ENCODE assay signal across 2 cellular contexts in the genomic region with DNA sequence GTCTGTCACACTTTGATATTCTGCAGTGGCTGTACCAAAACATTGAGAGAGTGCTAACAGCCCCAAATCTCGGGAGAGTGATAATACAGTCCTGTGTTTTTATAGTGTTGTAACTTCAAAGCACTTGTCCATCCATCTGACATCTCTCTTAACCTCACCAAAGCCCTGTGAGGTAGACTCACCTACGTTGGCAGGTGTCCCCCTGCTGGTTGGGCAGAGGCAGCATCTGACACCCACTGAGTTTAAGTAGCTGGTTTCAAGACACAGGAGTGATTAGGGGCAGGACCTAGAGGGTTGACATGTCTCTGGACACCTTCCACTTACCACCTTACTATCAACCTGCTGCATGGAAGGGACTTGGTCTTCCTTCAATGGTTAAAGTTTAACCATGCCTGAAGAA.
A peak's percentile ranks its signal among the peaks of the same experiment; 100 is the strongest.
TF ChIP-seq lines count a peak whose summit lies in the region.

No MANE protein-coding gene starts in this region.

TF ChIP-seq in IMR-90, 13 proteins besides CTCF, POLR2A, EP300 and RAD21:
- TF ChIP-seq FOS (IDR thresholded peaks at IDR 0.05; ENCODE audit: low read depth, low read length): no peak
- TF ChIP-seq BHLHE40 (IDR thresholded peaks at IDR 0.05; ENCODE audit: low read depth, low read length): no peak
- no peak for TF ChIP-seq MAFK (IDR thresholded peaks at IDR 0.05; ENCODE audit: low read depth, low read length)
- TF ChIP-seq CEBPB (IDR thresholded peaks at IDR 0.05; ENCODE audit: low read depth, low read length): no peak
- no peak for TF ChIP-seq MXI1 (IDR thresholded peaks at IDR 0.05; ENCODE audit: borderline replicate concordance, low read depth, low read length)
- TF ChIP-seq MAZ (IDR thresholded peaks at IDR 0.05; ENCODE audit: borderline replicate concordance, low read depth, low read length): no peak
- TF ChIP-seq SMC3 (IDR thresholded peaks at IDR 0.05; ENCODE audit: low read depth, low read length): no peak
- TF ChIP-seq RCOR1 (IDR thresholded peaks at IDR 0.05; ENCODE audit: insufficient replicate concordance, low read length): no peak
- TF ChIP-seq, protein P1, sequence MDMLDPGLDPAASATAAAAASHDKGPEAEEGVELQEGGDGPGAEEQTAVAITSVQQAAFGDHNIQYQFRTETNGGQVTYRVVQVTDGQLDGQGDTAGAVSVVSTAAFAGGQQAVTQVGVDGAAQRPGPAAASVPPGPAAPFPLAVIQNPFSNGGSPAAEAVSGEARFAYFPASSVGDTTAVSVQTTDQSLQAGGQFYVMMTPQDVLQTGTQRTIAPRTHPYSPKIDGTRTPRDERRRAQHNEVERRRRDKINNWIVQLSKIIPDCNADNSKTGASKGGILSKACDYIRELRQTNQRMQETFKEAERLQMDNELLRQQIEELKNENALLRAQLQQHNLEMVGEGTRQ (IDR thresholded peaks at IDR 0.05; ENCODE audit: low read depth, low read length): no peak
- TF ChIP-seq CHD1 (IDR thresholded peaks at IDR 0.05; ENCODE audit: low read depth, low read length): no peak
- TF ChIP-seq, protein P2, sequence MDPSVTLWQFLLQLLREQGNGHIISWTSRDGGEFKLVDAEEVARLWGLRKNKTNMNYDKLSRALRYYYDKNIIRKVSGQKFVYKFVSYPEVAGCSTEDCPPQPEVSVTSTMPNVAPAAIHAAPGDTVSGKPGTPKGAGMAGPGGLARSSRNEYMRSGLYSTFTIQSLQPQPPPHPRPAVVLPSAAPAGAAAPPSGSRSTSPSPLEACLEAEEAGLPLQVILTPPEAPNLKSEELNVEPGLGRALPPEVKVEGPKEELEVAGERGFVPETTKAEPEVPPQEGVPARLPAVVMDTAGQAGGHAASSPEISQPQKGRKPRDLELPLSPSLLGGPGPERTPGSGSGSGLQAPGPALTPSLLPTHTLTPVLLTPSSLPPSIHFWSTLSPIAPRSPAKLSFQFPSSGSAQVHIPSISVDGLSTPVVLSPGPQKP (IDR thresholded peaks at IDR 0.05; ENCODE audit: borderline replicate concordance, low read depth, low read length): no peak
- no peak for TF ChIP-seq NFE2L2 (IDR thresholded peaks at IDR 0.05; ENCODE audit: low read depth, low read length)
- TF ChIP-seq RFX5 (IDR thresholded peaks at IDR 0.05; ENCODE audit: low read depth, low read length): no peak

TF ChIP-seq in GM12878, 131 proteins besides CTCF, POLR2A, EP300 and RAD21:
- TF ChIP-seq SMC3 (IDR thresholded peaks at IDR 0.05; ENCODE audit: borderline replicate concordance, low read length) (peak; percentile 18; the same call in 1 of the 2 replicates), SREBF1 (IDR thresholded peaks at IDR 0.05; ENCODE audit: low read length) (no peak)
